In genomic region chr15:85632014-85632413, GRCh38 we compare ENCODE assay signal across 25 cellular contexts.
"Had no signal": no experiment of that assay in that cellular context is flagged by ENCODE, and none has a peak within 500 bp of the region (broad histone marks: within the 10 kb centered on the region; RNA-seq: fewer than 3 reads in every experiment).

No MANE protein-coding gene starts in this region.

- H3K4me2 ChIP-seq: smooth muscle cell had no signal

- H3K27me3 ChIP-seq: left lung, ovary, tibial nerve had no signal

- H3K9me3 ChIP-seq: left lung, ovary, prostate gland, tibial nerve had no signal

- H3K4me3 ChIP-seq: left lung, ovary, prostate gland, SK-N-MC, smooth muscle cell, tibial nerve had no signal

- H3K36me3 ChIP-seq: ovary, prostate gland had no signal

- H3K27ac ChIP-seq: left lung, ovary, prostate gland, SK-N-MC, WERI-Rb-1 had no signal

- H3K4me1 ChIP-seq: prostate gland had no signal

- DNase-seq: activated CD4-positive, alpha-beta memory T cell treated with anti-CD3 and anti-CD28 coated beads for 36 hours; activated CD4-positive, alpha-beta T cell treated with anti-CD3 and anti-CD28 coated beads, Interleukin-2, amount 10 ng/mL, durations not matched to agents 24 days and 14 days; activated CD4-positive, CD25-positive, alpha-beta regulatory T cell treated with anti-CD3 and anti-CD28 coated beads, Interleukin-2, amount 50 U/mL, for 72 hours; activated CD8-positive, alpha-beta memory T cell treated with anti-CD3 and anti-CD28 coated beads, Interleukin-2, amount 50 U/mL, for 4 hours; activated gamma-delta T cell; activated T-cell treated with anti-CD3 and anti-CD28 coated beads, Interleukin-2, amount 50 U/mL, for 24 hours; effector CD8-positive, alpha-beta T cell; head of caudate nucleus; hypothalamus; immature natural killer cell; kidney; left lung; naive B cell; nephron progenitor cell; ovary; retina; stimulated activated CD4-positive, alpha-beta T cell treated with anti-CD3 and anti-CD28 coated beads, Interleukin-2, amount 100 ng/mL, for 24 hours; stimulated activated naive CD4-positive, alpha-beta T cell; SW 1271; T-helper 9 cell; WERI-Rb-1 had no signal
